In genomic region chr13:60267498-60268202, GRCh38 we compare ENCODE assay signal across 8 cellular contexts.
DNase-seq lines count a peak whose midpoint lies in the region; ATAC-seq, FAIRE-seq and TF ChIP-seq lines count a peak whose summit lies in the region.

No MANE protein-coding gene starts in this region.

- dilution Hi-C loops in keratinocyte (cut with MboI; ENCODE audit: extremely low pct_ligation_motif_present, low sequenced_read_pairs): no loop called here

- H3K36me3 ChIP-seq in keratinocyte (ENCODE audit: control insufficient read depth in 2 of 2, extremely low read depth in 1 of 2, insufficient read depth in 2 of 2, low read length in 2 of 2) (no peaks in the 10 kb centered on the region), subcutaneous abdominal adipose tissue (ENCODE audit: control insufficient read depth in 5 of 5, insufficient read depth in 5 of 5, low read length in 5 of 5) (no peaks in the 10 kb centered on the region)

- no peaks in the 10 kb centered on the region for H3K9me3 Mint-ChIP-seq in activated naive CD4-positive, alpha-beta T cell treated with anti-CD3 and anti-CD28 coated beads for 36 hours

- H3K27me3 ChIP-seq in keratinocyte (ENCODE audit: control insufficient read depth, extremely low read depth, insufficient read depth, low read length): peaks cover 8% of the 10 kb centered on the region
- H3K27me3 ChIP-seq in subcutaneous abdominal adipose tissue (ENCODE audit: control insufficient read depth in 5 of 5, insufficient read depth in 4 of 5, low read length in 5 of 5): no peaks in the 10 kb centered on the region

- no peak for TF ChIP-seq CTCF in keratinocyte (optimal IDR thresholded peaks at IDR 0.05 in 1 of 3, IDR thresholded peaks at IDR 0.05 in 1 of 3, conservative IDR thresholded peaks at IDR 0.05 in 1 of 3; ENCODE audit: extremely low read depth in 1 of 3, insufficient read depth in 2 of 3, low read length in 3 of 3)

- H2AFZ ChIP-seq in keratinocyte (ENCODE audit: control insufficient read depth, low read length): peak overlapping the region; percentile 71

- H3K9me3 ChIP-seq in keratinocyte (ENCODE audit: control insufficient read depth, low read depth, low read length) (no peaks in the 10 kb centered on the region), subcutaneous abdominal adipose tissue (ENCODE audit: control insufficient read depth in 5 of 5, low read length in 5 of 5) (no peaks in the 10 kb centered on the region)

- CTCF ChIA-PET in activated naive CD4-positive, alpha-beta T cell treated with anti-CD3 and anti-CD28 coated beads for 36 hours (lab: Charles Lee): interaction anchor here (0.6 kb wide), 1 partner anchor 487 kb away, joined by 6 read pairs; no protein-coding TSS in a partner anchor

- no peak overlapping the region for H3K9ac ChIP-seq in keratinocyte (ENCODE audit: control insufficient read depth, extremely low read depth, insufficient read depth, low read length)
- no peak overlapping the region for H3K9ac ChIP-seq in subcutaneous abdominal adipose tissue (ENCODE audit: low read length in 5 of 5)

- no peaks in the 10 kb centered on the region for H3K36me3 Mint-ChIP-seq in activated naive CD4-positive, alpha-beta T cell treated with anti-CD3 and anti-CD28 coated beads for 36 hours (ENCODE audit: low read depth)

- peak; percentile 58 for DNase-seq in activated naive CD4-positive, alpha-beta T cell treated with anti-CD3 and anti-CD28 coated beads for 36 hours
- DNase-seq in activated naive CD4-positive, alpha-beta T cell treated with anti-CD3 and anti-CD28 coated beads, Interleukin-2, amount 50 U/mL, for 16 hours: no peak
- DNase-seq in activated T-cell treated with anti-CD3 and anti-CD28 coated beads, Interleukin-2, amount 50 U/mL, for 48 hours: peak; percentile 25 to 43
- DNase-seq in keratinocyte (ENCODE audit: low read depth, low spot score) (no peak), Ammon's horn (ENCODE audit: low spot score) (no peak), NCI-H2171 treated with DMSO at 0.1 percent for 48 hours (lab: John Stamatoyannopoulos, UW) (no peak)

- H3K27me3 Mint-ChIP-seq in activated naive CD4-positive, alpha-beta T cell treated with anti-CD3 and anti-CD28 coated beads for 36 hours (ENCODE audit: low read depth): peaks cover 10% of the 10 kb centered on the region

- no peak overlapping the region for H3K4me3 Mint-ChIP-seq in activated naive CD4-positive, alpha-beta T cell treated with anti-CD3 and anti-CD28 coated beads for 36 hours

- no peak for FAIRE-seq in keratinocyte (lab: Jason Lieb, UNC)

- H3K4me1 Mint-ChIP-seq in activated naive CD4-positive, alpha-beta T cell treated with anti-CD3 and anti-CD28 coated beads for 36 hours (ENCODE audit: low read depth): no peaks in the 10 kb centered on the region

- intact Hi-C loops in activated naive CD4-positive, alpha-beta T cell treated with anti-CD3 and anti-CD28 coated beads for 36 hours (cut with micrococcal nuclease): loop anchor here (2.0 to 5.0 kb wide), 2 partner anchors 105 to 129 kb away; partner anchors contain the start of genes DIAPH3 and TDRD3

- no peaks in the 10 kb centered on the region for H3K4me1 ChIP-seq in keratinocyte (ENCODE audit: control insufficient read depth, extremely low read depth, insufficient read depth, low read length)
- H3K4me1 ChIP-seq in subcutaneous abdominal adipose tissue (ENCODE audit: control insufficient read depth in 5 of 5, insufficient read depth in 5 of 5, low read length in 5 of 5): peaks cover 0 to 4% (median 0%) of the 10 kb centered on the region in 5 donors

- H3K27ac ChIP-seq in keratinocyte (ENCODE audit: control insufficient read depth, insufficient read depth, low read length) (no peak overlapping the region), subcutaneous abdominal adipose tissue (ENCODE audit: low read depth, low read length) (no peak overlapping the region)

- H3K27ac Mint-ChIP-seq in activated naive CD4-positive, alpha-beta T cell treated with anti-CD3 and anti-CD28 coated beads for 36 hours: no peak overlapping the region

- no peaks in the 10 kb centered on the region for H3K79me2 ChIP-seq in keratinocyte (ENCODE audit: control insufficient read depth, insufficient read depth, low read length)

- no peaks in the 10 kb centered on the region for H4K20me1 ChIP-seq in keratinocyte (ENCODE audit: control insufficient read depth, extremely low read depth, insufficient read depth, low read length)

- ATAC-seq in HG03342 (IDR thresholded peaks at IDR 0.05; ENCODE audit: unreplicated experiment): peak; percentile 94

- H3K9me1 ChIP-seq in keratinocyte (ENCODE audit: control insufficient read depth, extremely low read depth, insufficient read depth, low read length): no peaks in the 10 kb centered on the region

- peak overlapping the region; percentile 76 for H3K4me2 ChIP-seq in keratinocyte (ENCODE audit: control insufficient read depth, extremely low read depth, insufficient read depth, low read depth, low read length)

- H3K4me3 ChIP-seq in keratinocyte (ENCODE audit: control insufficient read depth in 2 of 3, extremely low read depth in 1 of 3, insufficient read depth in 2 of 3, low read depth in 1 of 3, low read length in 3 of 3) (peak overlapping the region; percentile 36 to 56 (median 50)), subcutaneous abdominal adipose tissue (ENCODE audit: low read depth in 1 of 5, low read length in 5 of 5) (peak overlapping the region; percentile 45 to 79 (median 63))

Comparison
In these comparisons a context has a peak if more than half of its experiments do, and no peak if none do; other contexts are left out.
1. DNase-seq: peak in activated naive CD4-positive, alpha-beta T cell treated with anti-CD3 and anti-CD28 coated beads for 36 hours (single experiment) and activated T-cell treated with anti-CD3 and anti-CD28 coated beads, Interleukin-2, amount 50 U/mL, for 48 hours (2 of 2); none in activated naive CD4-positive, alpha-beta T cell treated with anti-CD3 and anti-CD28 coated beads, Interleukin-2, amount 50 U/mL, for 16 hours (single experiment), keratinocyte (single experiment), Ammon's horn (single experiment) and NCI-H2171 treated with DMSO at 0.1 percent for 48 hours (single experiment).